8 cellular contexts compared by ENCODE assay signal in genomic region chr7:6256709-6257535, GRCh38. TPM values are rescaled to one million over a fixed set of nuclear protein-coding genes. Genes with fewer than 3 reads are reported as not detected.
A peak's percentile ranks its signal among the peaks of the same experiment; 100 is the strongest.
DNase-seq lines count a peak whose midpoint lies in the region; ATAC-seq and TF ChIP-seq lines count a peak whose summit lies in the region.

No MANE protein-coding gene starts in this region.

- in situ Hi-C loops in HAP-1 (cut with MboI; ENCODE audit: low sequenced_read_pairs): no loop called here

- peaks cover 71% of the 10 kb centered on the region for H3K79me2 ChIP-seq in fibroblast of lung (ENCODE audit: control insufficient read depth, insufficient read depth, low read length)

- ATAC-seq in HG02852 (IDR thresholded peaks at IDR 0.05; ENCODE audit: unreplicated experiment): peak; percentile 90

- H3K4me3 ChIP-seq in Peyer's patch (no peak overlapping the region), fibroblast of lung (replicated peaks in 1 of 4; ENCODE audit: control extremely low read depth in 1 of 4, insufficient read depth in 1 of 4, low read depth in 3 of 4, low read length in 4 of 4) (no peak overlapping the region), HAP-1 (no peak overlapping the region)

- H3K27ac ChIP-seq in Peyer's patch: peak overlapping the region in 3 of 4 donors; percentile 14 to 44 (median 26)
- H3K27ac ChIP-seq in fibroblast of lung (ENCODE audit: insufficient read depth, low read length): peak overlapping the region; percentile 79

- H2AFZ ChIP-seq in fibroblast of lung (ENCODE audit: low read length): no peak overlapping the region

- H3K4me2 ChIP-seq in fibroblast of lung (ENCODE audit: extremely low read depth, insufficient read depth, low read length): peak overlapping the region; percentile 77

- H3K9ac ChIP-seq in fibroblast of lung (ENCODE audit: insufficient read depth, low read length): peak overlapping the region; percentile 36

- TF ChIP-seq CTCF in Peyer's patch (IDR thresholded peaks at IDR 0.05): peak in 1 of 6 experiments; percentile 14
- no peak for TF ChIP-seq CTCF in fibroblast of lung (conservative IDR thresholded peaks at IDR 0.05 in 1 of 2, IDR thresholded peaks at IDR 0.05 in 1 of 2; ENCODE audit: low read depth in 1 of 2, low read length in 2 of 2)

- H3K36me3 ChIP-seq in Peyer's patch: no peaks in the 10 kb centered on the region
- no peaks in the 10 kb centered on the region for H3K36me3 ChIP-seq in fibroblast of lung (ENCODE audit: control insufficient read depth, insufficient read depth, low read length)
- no peaks in the 10 kb centered on the region for H3K36me3 ChIP-seq in HAP-1 (replicated peaks)

- no peak for TF ChIP-seq POLR2A in Peyer's patch (IDR thresholded peaks at IDR 0.05)

- H3K9me3 ChIP-seq in Peyer's patch: no peaks in the 10 kb centered on the region
- H3K9me3 ChIP-seq in fibroblast of lung (ENCODE audit: control insufficient read depth, insufficient read depth, low read depth, low read length): no peaks in the 10 kb centered on the region
- H3K9me3 ChIP-seq in HAP-1: no peaks in the 10 kb centered on the region

- peak; percentile 47 for DNase-seq in activated CD4-positive, alpha-beta T cell treated with anti-CD3 and anti-CD28 coated beads for 48 hours
- DNase-seq in activated CD4-positive, alpha-beta T cell treated with anti-CD3 and anti-CD28 coated beads, Interleukin-2, amount 50 U/mL, for 1 hour: no peak
- peak in 1 of 3 donors; percentile 62 for DNase-seq in Peyer's patch
- peak; percentile 47 to 80 for DNase-seq in fibroblast of lung (ENCODE audit: low read depth in 2 of 2)
- peak; percentile 44 to 46 for DNase-seq in stimulated activated CD4-positive, alpha-beta T cell treated with anti-CD3 and anti-CD28 coated beads, Interleukin-2, amount 100 ng/mL, for 24 hours
- DNase-seq in HAP-1 (ENCODE audit: low spot score in 2 of 2): no peak
- DNase-seq in ureter (ENCODE audit: low spot score): no peak

- H4K20me1 ChIP-seq in fibroblast of lung (ENCODE audit: control insufficient read depth, extremely low read depth, insufficient read depth, low read length): no peaks in the 10 kb centered on the region

- H3K4me1 ChIP-seq in Peyer's patch (peaks cover 0 to 40% (median 14%) of the 10 kb centered on the region in 4 donors), fibroblast of lung (ENCODE audit: control insufficient read depth, extremely low read depth, insufficient read depth, low read length) (peaks cover 39% of the 10 kb centered on the region), HAP-1 (peaks cover 7% of the 10 kb centered on the region)

- H3K27me3 ChIP-seq in Peyer's patch (no peaks in the 10 kb centered on the region), fibroblast of lung (ENCODE audit: control insufficient read depth, insufficient read depth, low read length) (no peaks in the 10 kb centered on the region), HAP-1 (ENCODE audit: low read depth) (no peaks in the 10 kb centered on the region)

RNA-seq across cellular contexts. Expression of gene CYTH3, which starts 15.5 kb away (rescaled TPM):
- total RNA-seq in Peyer's patch (10 to 100 TPM; 19.0 to 70.7 (median 45.6) TPM), fibroblast of lung (24.4 and 39.1 TPM in 2 replicates), ureter (14.9 TPM)
- 38.6 and 73.3 TPM in 2 replicates for polyA plus RNA-seq in fibroblast of lung
- polyA plus RNA-seq in fibroblast of lung (2012): 26.6 and 66.0 TPM in 2 replicates
- 44.2 and 57.2 TPM in 2 replicates for polyA minus RNA-seq in fibroblast of lung (ENCODE audit: low replicate concordance)

Comparison
In these comparisons a context has a peak if more than half of its experiments do, and no peak if none do; other contexts are left out.
1. DNase-seq: peak in activated CD4-positive, alpha-beta T cell treated with anti-CD3 and anti-CD28 coated beads for 48 hours (single experiment), fibroblast of lung (2 of 2) and stimulated activated CD4-positive, alpha-beta T cell treated with anti-CD3 and anti-CD28 coated beads, Interleukin-2, amount 100 ng/mL, for 24 hours (2 of 2); none in activated CD4-positive, alpha-beta T cell treated with anti-CD3 and anti-CD28 coated beads, Interleukin-2, amount 50 U/mL, for 1 hour (single experiment), HAP-1 (0 of 2) and ureter (single experiment).